In the genomic region with DNA sequence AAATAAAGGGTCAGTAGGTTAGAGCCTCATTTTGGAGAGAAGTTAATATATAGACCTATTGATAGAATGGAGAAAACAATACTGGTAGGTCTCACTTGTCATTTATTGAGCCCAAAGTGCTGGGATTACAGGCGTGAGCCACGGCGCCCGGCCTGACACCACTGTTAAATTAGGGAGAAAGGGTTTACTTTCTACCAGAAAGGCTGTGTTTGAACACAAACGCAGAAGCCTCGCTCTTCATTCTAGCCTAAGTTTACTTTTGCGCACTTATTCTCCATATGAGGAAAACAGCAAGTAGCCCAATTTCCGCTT, we compare ENCODE assay signal across 8 cellular contexts. TPM values are rescaled to one million over a fixed set of nuclear protein-coding genes. Genes with fewer than 3 reads are reported as not detected.
DNase-seq lines count a peak whose midpoint lies in the region; ATAC-seq and TF ChIP-seq lines count a peak whose summit lies in the region.

No MANE protein-coding gene starts in this region.

- H3K9me3 ChIP-seq in left ventricle myocardium inferior (replicated peaks) (no peaks in the 10 kb centered on the region), body of pancreas (no peaks in the 10 kb centered on the region), uterus (no peaks in the 10 kb centered on the region)

- peaks cover 18% of the 10 kb centered on the region for H3K4me1 Mint-ChIP-seq in mesothelial cell of epicardium

- intact Hi-C loops in left ventricle myocardium inferior (cut with micrococcal nuclease) = no loop called here
- intact Hi-C loops in Right ventricle myocardium superior (cut with DNase I) = no loop called here
- intact Hi-C loops in body of pancreas (cut with DNase I) = no loop called here
- intact Hi-C loops in uterus (cut with DNase I; ENCODE audit: low total_unique reads) = no loop called here

- H3K9me3 Mint-ChIP-seq in mesothelial cell of epicardium = no peaks in the 10 kb centered on the region

- peaks cover 17% of the 10 kb centered on the region for H3K36me3 ChIP-seq in left ventricle myocardium inferior
- peaks cover 3 to 5% of the 10 kb centered on the region in 2 donors for H3K36me3 ChIP-seq in body of pancreas (replicated peaks in 1 of 2; ENCODE audit: insufficient read depth in 1 of 2, low read depth in 2 of 2)
- no peaks in the 10 kb centered on the region for H3K36me3 ChIP-seq in uterus

- ATAC-seq in Right ventricle myocardium superior (ENCODE audit: poor library complexity) (no peak), body of pancreas (no peak), GM18858 (IDR thresholded peaks at IDR 0.05; ENCODE audit: unreplicated experiment) (no peak), HG03378 (IDR thresholded peaks at IDR 0.05; ENCODE audit: unreplicated experiment) (no peak)

- H3K4me1 ChIP-seq in left ventricle myocardium inferior (peaks cover 28% of the 10 kb centered on the region), body of pancreas (peaks cover 21% of the 10 kb centered on the region), uterus (no peaks in the 10 kb centered on the region)

- peak overlapping the region; percentile 78 for H3K4me3 ChIP-seq in left ventricle myocardium inferior
- H3K4me3 ChIP-seq in body of pancreas = peak overlapping the region in 1 of 2 donors; percentile 89
- H3K4me3 ChIP-seq in uterus = peak overlapping the region; percentile 78 to 79

- H3K27me3 Mint-ChIP-seq in mesothelial cell of epicardium (ENCODE audit: low read depth) = no peaks in the 10 kb centered on the region

- H3K27ac ChIP-seq in left ventricle myocardium inferior (replicated peaks) (peak overlapping the region; percentile 95), body of pancreas (peak overlapping the region in 3 of 4 donors; percentile 65 to 93 (median 88)), uterus (peak overlapping the region; percentile 83 to 87)

- peak overlapping the region; percentile 98 for H3K4me3 Mint-ChIP-seq in mesothelial cell of epicardium

- H3K27me3 ChIP-seq in left ventricle myocardium inferior (ENCODE audit: low read depth) = no peaks in the 10 kb centered on the region
- no peaks in the 10 kb centered on the region for H3K27me3 ChIP-seq in body of pancreas
- no peaks in the 10 kb centered on the region for H3K27me3 ChIP-seq in uterus

- peaks cover 4% of the 10 kb centered on the region for H3K36me3 Mint-ChIP-seq in mesothelial cell of epicardium

- no peak for TF ChIP-seq POLR2A in body of pancreas (IDR thresholded peaks at IDR 0.05)
- TF ChIP-seq POLR2A in uterus (IDR thresholded peaks at IDR 0.05) = no peak

- 66 to 83% methylated on average over 8 of the region's 8 CpGs for WGBS in body of pancreas, 2 donors

- DNase-seq in left ventricle myocardium inferior = no peak
- DNase-seq in Right ventricle myocardium superior = no peak
- DNase-seq in body of pancreas = no peak
- no peak for DNase-seq in mesothelial cell of epicardium (ENCODE audit: low spot score in 2 of 2, unreplicated experiment in 2 of 2)
- no peak for DNase-seq in uterus
- DNase-seq in EL = no peak

- H3K27ac Mint-ChIP-seq in mesothelial cell of epicardium = peak overlapping the region; percentile 99

- TF ChIP-seq CTCF in left ventricle myocardium inferior (IDR thresholded peaks at IDR 0.05; ENCODE audit: borderline replicate concordance) (no peak), body of pancreas (IDR thresholded peaks at IDR 0.05) (no peak), mesothelial cell of epicardium (IDR thresholded peaks at IDR 0.05; ENCODE audit: unreplicated experiment) (no peak), uterus (IDR thresholded peaks at IDR 0.05) (no peak)

RNA-seq across cellular contexts. Expression of gene PRPF3, which starts 0.7 kb away (rescaled TPM):
- total RNA-seq in left ventricle myocardium inferior (19.3 TPM), Right ventricle myocardium superior (18.0 TPM), body of pancreas (10 to 100 TPM; 36.8 to 74.8 TPM), mesothelial cell of epicardium (81.2 to 87.1 TPM (median 84.1 TPM) in 3 replicates), uterus (10 to 100 TPM; 38.2 to 99.4 (median 76.7) TPM)

RNA-seq across cellular contexts. Expression of gene MRPS21, which starts 27.0 kb away (rescaled TPM):
- total RNA-seq in left ventricle myocardium inferior = 72.5 TPM
- total RNA-seq in Right ventricle myocardium superior = 71.2 TPM
- 10 to 100 TPM; 17.9 to 23.4 TPM for total RNA-seq in body of pancreas
- 64.3 to 65.6 TPM (median 65.5 TPM) in 3 replicates for total RNA-seq in mesothelial cell of epicardium
- total RNA-seq in uterus = 10 to 100 TPM; 28.6 to 59.3 (median 38.6) TPM

RNA-seq across cellular contexts. Expression of gene CIART, which starts 38.3 kb away (rescaled TPM):
- total RNA-seq in left ventricle myocardium inferior (8.7 TPM), Right ventricle myocardium superior (11.8 TPM), body of pancreas (1 to 10 TPM in 1 of 2 donors, under 1 TPM in 1; 0.66 to 1.3 TPM), mesothelial cell of epicardium (9.2 to 10.6 TPM (median 9.8 TPM) in 3 replicates), uterus (10 to 100 TPM in 1 of 4 donors, 1 to 10 TPM in 2, not detected in 1; 2.9 to 30.3 (median 4.9) TPM)

RNA-seq across cellular contexts. Expression of gene RPRD2, which starts 43.3 kb away (rescaled TPM):
- total RNA-seq in left ventricle myocardium inferior (22.9 TPM), Right ventricle myocardium superior (20.8 TPM), body of pancreas (10 to 100 TPM; 13.2 to 17.1 TPM), mesothelial cell of epicardium (38.5 to 40.5 TPM (median 39.9 TPM) in 3 replicates), uterus (10 to 100 TPM; 17.1 to 77.1 (median 37.9) TPM)

RNA-seq across cellular contexts. Expression of gene C1orf54, which starts 48.0 kb away (rescaled TPM):
- total RNA-seq in left ventricle myocardium inferior (9.0 TPM), Right ventricle myocardium superior (8.8 TPM), body of pancreas (1 to 10 TPM in 1 of 2 donors, not detected in 1; 8.6 TPM), mesothelial cell of epicardium (17.7 to 19.9 TPM (median 19.0 TPM) in 3 replicates), uterus (10 to 100 TPM in 1 of 4 donors, 1 to 10 TPM in 2, under 1 TPM in 1; 0.88 to 60.8 (median 6.2) TPM)
